In the genomic region with DNA sequence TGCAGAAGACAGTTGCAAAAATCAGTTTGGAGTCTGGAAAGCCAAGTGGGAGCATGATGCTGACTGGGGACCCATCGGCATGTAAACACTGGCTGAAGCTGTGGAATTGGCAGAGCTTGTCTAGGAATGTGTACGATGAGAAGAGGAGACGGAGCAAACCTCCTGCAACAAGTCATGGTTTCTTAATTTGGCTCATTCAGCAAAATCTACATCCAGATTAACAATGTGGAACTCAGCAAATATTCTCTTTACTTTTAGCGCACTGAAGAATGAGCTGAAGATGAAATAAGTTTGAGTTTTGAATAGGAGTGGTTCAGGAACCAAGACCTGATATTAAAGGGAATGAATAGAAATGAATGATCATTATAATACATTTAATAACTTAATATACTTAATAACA, we compare ENCODE assay signal across 2 cellular contexts.
TF ChIP-seq lines count a peak whose summit lies in the region.

No MANE protein-coding gene starts in this region.

TF ChIP-seq in HepG2, 621 proteins besides CTCF, POLR2A, EP300 and RAD21:
- TF ChIP-seq MAFK (conservative IDR thresholded peaks at IDR 0.05 in 1 of 2, IDR thresholded peaks at IDR 0.05 in 1 of 2; ENCODE audit: low read length in 2 of 2) (peak; percentile 34 to 67), SAP130 (CRISPR knock-in tag; IDR thresholded peaks at IDR 0.05; ENCODE audit: low read depth) (no peak), NCOR1 (IDR thresholded peaks at IDR 0.05; ENCODE audit: borderline replicate concordance, low read length) (no peak), MXI1 (IDR thresholded peaks at IDR 0.05; ENCODE audit: borderline replicate concordance, low read depth, low read length) (no peak), MAFF (IDR thresholded peaks at IDR 0.05; ENCODE audit: low read depth, low read length) (peak; percentile 67), ZNF781 (CRISPR knock-in tag; IDR thresholded peaks at IDR 0.05; ENCODE audit: borderline replicate concordance, not compliant biosample characterization) (no peak), ZNF589 (CRISPR knock-in tag; conservative IDR thresholded peaks at IDR 0.05) (no peak), HNRNPK (IDR thresholded peaks at IDR 0.05; ENCODE audit: low read depth, low read length, poor library complexity, severe bottlenecking) (no peak), ZNF816 (CRISPR knock-in tag; IDR thresholded peaks at IDR 0.05; ENCODE audit: borderline replicate concordance) (no peak), ZNF350 (CRISPR knock-in tag; IDR thresholded peaks at IDR 0.05; ENCODE audit: borderline replicate concordance, low read depth) (no peak)
- TF ChIP-seq, protein P1, sequence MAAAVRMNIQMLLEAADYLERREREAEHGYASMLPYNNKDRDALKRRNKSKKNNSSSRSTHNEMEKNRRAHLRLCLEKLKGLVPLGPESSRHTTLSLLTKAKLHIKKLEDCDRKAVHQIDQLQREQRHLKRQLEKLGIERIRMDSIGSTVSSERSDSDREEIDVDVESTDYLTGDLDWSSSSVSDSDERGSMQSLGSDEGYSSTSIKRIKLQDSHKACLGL (CRISPR knock-in tag; IDR thresholded peaks at IDR 0.05) = no peak
- TF ChIP-seq, protein P2, sequence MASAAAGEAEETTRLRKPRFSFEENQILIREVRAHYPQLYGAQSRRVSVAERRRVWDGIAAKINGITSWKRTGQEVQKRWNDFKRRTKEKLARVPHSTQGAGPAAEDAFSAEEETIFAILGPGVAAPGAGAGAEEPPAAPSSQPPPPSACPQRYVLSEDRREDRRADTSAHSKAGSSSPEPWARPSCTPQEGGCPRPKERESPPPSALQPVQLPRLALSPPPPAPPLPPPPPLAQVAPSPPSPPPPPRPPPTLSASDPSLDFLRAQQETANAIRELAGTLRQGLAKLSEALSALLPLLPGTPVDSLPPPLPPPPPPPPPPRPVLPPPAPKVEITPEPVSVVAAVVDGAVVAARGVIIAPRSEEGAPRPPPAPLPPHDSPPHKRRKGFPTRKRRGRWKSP (CRISPR knock-in tag; IDR thresholded peaks at IDR 0.05) = no peak

TF ChIP-seq in K562, 482 proteins besides CTCF, POLR2A, EP300 and RAD21:
- no peak for TF ChIP-seq U2AF2 (optimal IDR thresholded peaks at IDR 0.05; ENCODE audit: low read depth, low read length)
- peak; percentile 29; the same call in 1 of the 2 replicates for TF ChIP-seq MAFF (IDR thresholded peaks at IDR 0.05; ENCODE audit: low read length)
- no peak for TF ChIP-seq PRMT5 (CRISPR knock-in tag; IDR thresholded peaks at IDR 0.05)
- peak; percentile 70 for TF ChIP-seq ZNF316 (IDR thresholded peaks at IDR 0.05)
- peak; percentile 49; the same call in 1 of the 2 replicates for TF ChIP-seq C11orf30 (IDR thresholded peaks at IDR 0.05; ENCODE audit: low read depth)
